17 cellular contexts compared by ENCODE assay signal in genomic region chrX:64642482-64642881, GRCh38.
A peak's percentile ranks its signal among the peaks of the same experiment; 100 is the strongest.
DNase-seq lines count a peak whose midpoint lies in the region; ATAC-seq and TF ChIP-seq lines count a peak whose summit lies in the region.
"Had no signal": no experiment of that assay in that cellular context is flagged by ENCODE, and none has a peak within 500 bp of the region (broad histone marks: within the 10 kb centered on the region; RNA-seq: fewer than 3 reads in every experiment).

No MANE protein-coding gene starts in this region.

- no TSS peak for BruUV-seq in OCI-LY7 (replicated peaks; lab: Mats Ljungman, UMichigan)

- no peak for TF ChIP-seq POLR2A in thyroid gland (IDR thresholded peaks at IDR 0.05)

- H3K36me3 ChIP-seq in CD4-positive, alpha-beta memory T cell (ENCODE audit: insufficient read depth, low read length), result no peaks in the 10 kb centered on the region
- H3K36me3 ChIP-seq in OCI-LY7 (ENCODE audit: insufficient read depth, low read length) (no peaks in the 10 kb centered on the region), thyroid gland (no peaks in the 10 kb centered on the region)
- H3K36me3 ChIP-seq: esophagus muscularis mucosa, thoracic aorta had no signal

- no peaks in the 10 kb centered on the region for H4K20me1 ChIP-seq in OCI-LY7 (ENCODE audit: insufficient read depth, low read length)

- no peaks in the 10 kb centered on the region for H3K9me2 ChIP-seq in OCI-LY7 (ENCODE audit: insufficient read depth, low read length)

- H3K9me3 Mint-ChIP-seq in CD4-positive, alpha-beta memory T cell, result peaks cover 0 to 26% (median 15%) of the 10 kb centered on the region in 8 donors
- no peaks in the 10 kb centered on the region for H3K9me3 Mint-ChIP-seq in endothelial cell (ENCODE audit: unreplicated experiment)

- DNase-seq in CD4-positive, alpha-beta memory T cell, result peak in 3 of 5 donors; percentile 0 to 11 (median 1)
- peak; percentile 35 for DNase-seq in OCI-LY7 (ENCODE audit: low spot score)
- peak; percentile 8 for DNase-seq in endothelial cell (ENCODE audit: low spot score)
- no peak for DNase-seq in SIG-M5 (lab: John Stamatoyannopoulos, UW)
- no peak for DNase-seq in thyroid gland
- DNase-seq: activated naive CD4-positive, alpha-beta T cell treated with anti-CD3 and anti-CD28 coated beads, Interleukin-2, amount 50 U/mL, for 16 hours; CD4-positive, alpha-beta T cell; NCI-H2081 treated with DMSO at 0.1 percent for 48 hours; nucleus accumbens; T-cell had no signal

- H3K4me3 ChIP-seq in CD4-positive, alpha-beta memory T cell (ENCODE audit: low read length in 2 of 2), result no peak overlapping the region
- H3K4me3 ChIP-seq in OCI-LY7 (ENCODE audit: low read depth, low read length, poor library complexity, severe bottlenecking), result no peak overlapping the region
- no peak overlapping the region for H3K4me3 ChIP-seq in thyroid gland (replicated peaks in 1 of 3)
- H3K4me3 ChIP-seq: esophagus muscularis mucosa, skin epidermis, thoracic aorta had no signal

- no peaks in the 10 kb centered on the region for H3K79me2 ChIP-seq in OCI-LY7 (ENCODE audit: insufficient read depth, low read depth, low read length)

- intact Hi-C loops in CD4-positive, alpha-beta memory T cell (cut with micrococcal nuclease), result no loop called here
- intact Hi-C loops in OCI-LY7 (cut with micrococcal nuclease; ENCODE audit: unreplicated experiment) (no loop called here), thyroid gland (cut with DNase I) (no loop called here)

- H3K27ac ChIP-seq in CD4-positive, alpha-beta memory T cell (ENCODE audit: low read depth, low read length), result no peak overlapping the region
- H3K27ac ChIP-seq in OCI-LY7 (ENCODE audit: low read depth, low read length, poor library complexity, severe bottlenecking) (no peak overlapping the region), thyroid gland (no peak overlapping the region)
- H3K27ac ChIP-seq: esophagus muscularis mucosa, skin epidermis, thoracic aorta had no signal

- TF ChIP-seq CTCF in GM12873 (IDR thresholded peaks at IDR 0.05; ENCODE audit: insufficient read depth, low read depth, low read length, missing control alignments) (peak; percentile 57), OCI-LY7 (conservative IDR thresholded peaks at IDR 0.05; ENCODE audit: low read length) (peak; percentile 72), endothelial cell (IDR thresholded peaks at IDR 0.05; ENCODE audit: unreplicated experiment) (peak; percentile 44), thyroid gland (IDR thresholded peaks at IDR 0.05) (no peak)

- POLR2A ChIA-PET in CD4-positive, alpha-beta memory T cell (lab: Charles Lee; ENCODE audit: partially characterized antibody), result no interaction called here
- POLR2A ChIA-PET in OCI-LY7 (lab: Charles Lee), result no interaction called here

- 0 out of 2 replicates have a peak overlapping the region, but pooled peaks have one; percentile 9 for H2AFZ ChIP-seq in OCI-LY7 (ENCODE audit: low read length)

- no peak overlapping the region for H3K4me2 ChIP-seq in OCI-LY7 (ENCODE audit: low read length)

- H3K27me3 ChIP-seq in CD4-positive, alpha-beta memory T cell (ENCODE audit: insufficient read depth, low read length), result no peaks in the 10 kb centered on the region
- H3K27me3 ChIP-seq in thyroid gland, result no peaks in the 10 kb centered on the region
- H3K27me3 ChIP-seq: esophagus muscularis mucosa had no signal

- H3K4me3 Mint-ChIP-seq in CD4-positive, alpha-beta memory T cell, result no peak overlapping the region
- H3K4me3 Mint-ChIP-seq in endothelial cell (ENCODE audit: unreplicated experiment), result no peak overlapping the region
- H3K4me3 Mint-ChIP-seq: CD4-positive, alpha-beta T cell; memory B cell; T-cell had no signal

- no peak for ATAC-seq in HG02840 (IDR thresholded peaks at IDR 0.05; ENCODE audit: low FRiP score, unreplicated experiment)
- ATAC-seq in GM18498 (IDR thresholded peaks at IDR 0.05; ENCODE audit: unreplicated experiment), result no peak
- ATAC-seq: T-cell had no signal

- CTCF ChIA-PET in CD4-positive, alpha-beta memory T cell (lab: Charles Lee; ENCODE audit: partially characterized antibody), result no interaction called here
- CTCF ChIA-PET in OCI-LY7 (lab: Charles Lee; ENCODE audit: unreplicated experiment), result no interaction called here

- H3K27ac Mint-ChIP-seq in CD4-positive, alpha-beta memory T cell, result no peak overlapping the region
- H3K27ac Mint-ChIP-seq in endothelial cell (ENCODE audit: unreplicated experiment), result no peak overlapping the region
- H3K27ac Mint-ChIP-seq: CD4-positive, alpha-beta T cell; memory B cell; T-cell had no signal

- 94 to 100% methylated on average over 2 of the region's 2 CpGs for WGBS in thyroid gland, 2 donors

- H3K9me3 ChIP-seq in CD4-positive, alpha-beta memory T cell (ENCODE audit: control insufficient read depth in 1 of 2, low read length in 2 of 2), result no peaks in the 10 kb centered on the region
- H3K9me3 ChIP-seq in OCI-LY7 (ENCODE audit: low read length), result no peaks in the 10 kb centered on the region
- no peaks in the 10 kb centered on the region for H3K9me3 ChIP-seq in thyroid gland
- H3K9me3 ChIP-seq: thoracic aorta had no signal

- H3K4me1 ChIP-seq in CD4-positive, alpha-beta memory T cell (ENCODE audit: insufficient read depth, low read length), result no peaks in the 10 kb centered on the region
- H3K4me1 ChIP-seq in OCI-LY7 (ENCODE audit: insufficient read depth, low read length, poor library complexity, severe bottlenecking) (no peaks in the 10 kb centered on the region), thyroid gland (no peaks in the 10 kb centered on the region)
- H3K4me1 ChIP-seq: esophagus muscularis mucosa had no signal

- no peaks in the 10 kb centered on the region for H3K27me3 Mint-ChIP-seq in CD4-positive, alpha-beta memory T cell
- no peaks in the 10 kb centered on the region for H3K27me3 Mint-ChIP-seq in endothelial cell (ENCODE audit: unreplicated experiment)
- H3K27me3 Mint-ChIP-seq: CD4-positive, alpha-beta T cell; memory B cell had no signal

- H3K4me1 Mint-ChIP-seq in CD4-positive, alpha-beta memory T cell, result no peaks in the 10 kb centered on the region
- no peaks in the 10 kb centered on the region for H3K4me1 Mint-ChIP-seq in endothelial cell (ENCODE audit: unreplicated experiment)
- H3K4me1 Mint-ChIP-seq: memory B cell had no signal

- H3K36me3 Mint-ChIP-seq in CD4-positive, alpha-beta memory T cell, result no peaks in the 10 kb centered on the region
- no peaks in the 10 kb centered on the region for H3K36me3 Mint-ChIP-seq in endothelial cell (ENCODE audit: low read depth, unreplicated experiment)
- H3K36me3 Mint-ChIP-seq: T-cell had no signal

Comparison
In these comparisons a context has a peak if more than half of its experiments do, and no peak if none do; other contexts are left out.
1. DNase-seq: peak in CD4-positive, alpha-beta memory T cell (3 of 5), OCI-LY7 (single experiment) and endothelial cell (single experiment); none in SIG-M5 (single experiment) and thyroid gland (0 of 2).
2. CTCF ChIP-seq: peak in GM12873 (single experiment), OCI-LY7 (single experiment) and endothelial cell (single experiment); none in thyroid gland (0 of 6).